Comparison of ENCODE assay signal across 30 cellular contexts in genomic region chr1:232144696-232145230, GRCh38.
DNase-seq lines count a peak whose midpoint lies in the region; ATAC-seq, FAIRE-seq and TF ChIP-seq lines count a peak whose summit lies in the region.
"Had no signal": no experiment of that assay in that cellular context is flagged by ENCODE, and none has a peak within 500 bp of the region (broad histone marks: within the 10 kb centered on the region; RNA-seq: fewer than 3 reads in every experiment).

No MANE protein-coding gene starts in this region.

- H3K18ac ChIP-seq in IMR-90 (ENCODE audit: low read depth, low read length) (no peak overlapping the region), H1 (ENCODE audit: extremely low read depth, low read length) (no peak overlapping the region)

- H4K20me1 ChIP-seq in IMR-90 (ENCODE audit: insufficient read depth, low read length) (no peaks in the 10 kb centered on the region), H1 (replicated peaks in 1 of 2; ENCODE audit: control insufficient read depth in 1 of 2, insufficient read depth in 2 of 2, low read length in 2 of 2) (peaks cover 4 to 10% of the 10 kb centered on the region in 2 experiments)
- H4K20me1 ChIP-seq: BLaER1 had no signal

- H4K8ac ChIP-seq in IMR-90 (ENCODE audit: low read depth in 2 of 2, low read length in 2 of 2) = no peak overlapping the region
- no peak overlapping the region for H4K8ac ChIP-seq in H1 (ENCODE audit: extremely low read depth, insufficient read depth, low read length)

- no peak for FAIRE-seq in H1 (lab: Jason Lieb, UNC)
- FAIRE-seq: D721Med, GM12878, GM12892, GM18507 had no signal

- no peak for ATAC-seq in IMR-90 (ENCODE audit: low read depth)
- ATAC-seq in HG03108 (IDR thresholded peaks at IDR 0.05; ENCODE audit: unreplicated experiment) = no peak
- ATAC-seq: GM12878 had no signal

- H3K4me1 Mint-ChIP-seq in MCF 10A (ENCODE audit: insufficient read depth, unreplicated experiment) (peaks cover 33% of the 10 kb centered on the region), progenitor cell of endocrine pancreas (ENCODE audit: low read depth) (peaks cover 7% of the 10 kb centered on the region)
- H3K4me1 Mint-ChIP-seq: CD14-positive monocyte; CD4-positive, alpha-beta memory T cell; CD4-positive, CD25-positive, alpha-beta regulatory T cell; CD8-positive, alpha-beta memory T cell had no signal

- H3K23me2 ChIP-seq in H1 (ENCODE audit: low read depth, low read length) = no peaks in the 10 kb centered on the region

- TF ChIP-seq EP300 in H1 (IDR thresholded peaks at IDR 0.05; ENCODE audit: borderline replicate concordance in 1 of 2, low read depth in 2 of 2, low read length in 2 of 2) = no peak

- H2BK120ac ChIP-seq in IMR-90 (ENCODE audit: low read depth, low read length) (no peak overlapping the region), H1 (replicated peaks; ENCODE audit: low read depth, low read length) (no peak overlapping the region)

- H3K4me2 ChIP-seq in IMR-90 (ENCODE audit: low read depth, low read length) (no peak overlapping the region), H1 (ENCODE audit: insufficient read depth in 1 of 2, low read depth in 2 of 2, low read length in 2 of 2) (no peak overlapping the region)
- H3K4me2 ChIP-seq: BLaER1 had no signal

- H2AK5ac ChIP-seq in IMR-90 (ENCODE audit: low read depth, low read length) = no peak overlapping the region
- no peak overlapping the region for H2AK5ac ChIP-seq in H1 (ENCODE audit: low read depth, low read length)

- TF ChIP-seq RAD21 in IMR-90 (IDR thresholded peaks at IDR 0.05; ENCODE audit: low read length) = no peak
- no peak for TF ChIP-seq RAD21 in H1 (IDR thresholded peaks at IDR 0.05 in 1 of 2, conservative IDR thresholded peaks at IDR 0.05 in 1 of 2; ENCODE audit: low read depth in 2 of 2, low read length in 2 of 2)

- dilution Hi-C loops in IMR-90 (cut with HindIII; ENCODE audit: low sequenced_read_pairs, unreplicated experiment) = no loop called here

- peaks cover 9% of the 10 kb centered on the region for H3K9me3 Mint-ChIP-seq in MCF 10A (ENCODE audit: unreplicated experiment)
- H3K9me3 Mint-ChIP-seq in progenitor cell of endocrine pancreas (ENCODE audit: low read depth) = no peaks in the 10 kb centered on the region

- no peak overlapping the region for H2BK15ac ChIP-seq in IMR-90 (ENCODE audit: low read depth, low read length)
- no peak overlapping the region for H2BK15ac ChIP-seq in H1 (ENCODE audit: low read length)

- H3K14ac ChIP-seq in IMR-90 (replicated peaks; ENCODE audit: low read depth, low read length) = no peak overlapping the region
- H3K14ac ChIP-seq in H1 (ENCODE audit: insufficient read length) = no peak overlapping the region

- no peaks in the 10 kb centered on the region for H3K79me1 ChIP-seq in IMR-90 (ENCODE audit: low read depth in 1 of 2, low read length in 2 of 2)
- H3K79me1 ChIP-seq in H1 (ENCODE audit: low read depth, low read length) = no peaks in the 10 kb centered on the region; the same call in none of the 2 replicates

- no peak overlapping the region for H2BK5ac ChIP-seq in IMR-90 (ENCODE audit: low read depth, low read length, poor library complexity, severe bottlenecking)
- no peak overlapping the region for H2BK5ac ChIP-seq in H1 (ENCODE audit: low read depth, low read length)

- no peak overlapping the region for H3K27ac ChIP-seq in breast epithelium
- no peak overlapping the region for H3K27ac ChIP-seq in IMR-90 (ENCODE audit: insufficient read depth, low read length)
- H3K27ac ChIP-seq in H1 (ENCODE audit: low read depth, low read length) = no peak overlapping the region
- H3K27ac ChIP-seq: 22Rv1, BLaER1 had no signal

- H2BK20ac ChIP-seq in IMR-90 (ENCODE audit: low read depth, low read length) (peak overlapping the region; percentile 45), H1 (ENCODE audit: low read length) (no peak overlapping the region)

- in situ Hi-C loops in IMR-90 (cut with MboI; ENCODE audit: low sequenced_read_pairs) = no loop called here

- no peak overlapping the region for H3K4me3 Mint-ChIP-seq in MCF 10A (ENCODE audit: unreplicated experiment)
- H3K4me3 Mint-ChIP-seq in progenitor cell of endocrine pancreas (ENCODE audit: low read depth) = no peak overlapping the region
- H3K4me3 Mint-ChIP-seq: CD14-positive monocyte; CD4-positive, alpha-beta memory T cell; CD4-positive, CD25-positive, alpha-beta regulatory T cell; CD8-positive, alpha-beta memory T cell had no signal

- TF ChIP-seq POLR2A in breast epithelium (IDR thresholded peaks at IDR 0.05) (no peak), IMR-90 (IDR thresholded peaks at IDR 0.05; ENCODE audit: low read depth, low read length) (no peak), H1 (IDR thresholded peaks at IDR 0.05; ENCODE audit: control extremely low read depth in 1 of 2, low read depth in 2 of 2, low read length in 2 of 2) (peak in 1 of 2 experiments; percentile 64; a peak in 1 of 3 replicates)

- CTCF ChIA-PET in MCF 10A (lab: Yijun Ruan, JAX) = interaction anchor here (1.3 kb wide), 1 partner anchor 14 kb away, joined by 3 read pairs; no protein-coding TSS in a partner anchor
- CTCF ChIA-PET in IMR-90 (lab: Yijun Ruan, JAX) = no interaction called here
- CTCF ChIA-PET in H1 (lab: Charles Lee; ENCODE audit: partially characterized antibody) = no interaction called here

- H3K23ac ChIP-seq in IMR-90 (ENCODE audit: low read depth, low read length) (no peak overlapping the region), H1 (ENCODE audit: insufficient read length) (no peak overlapping the region)

- BruUV-seq in MCF 10A (replicated peaks; lab: Mats Ljungman, UMichigan) (no TSS peak), IMR-90 (replicated peaks; lab: Mats Ljungman, UMichigan) (no TSS peak)

- H3K4ac ChIP-seq in IMR-90 (ENCODE audit: low read depth, low read length) = no peak overlapping the region
- no peak overlapping the region for H3K4ac ChIP-seq in H1 (replicated peaks; ENCODE audit: insufficient read length, low read depth, low read length)

- no peak overlapping the region for H3K9ac ChIP-seq in IMR-90 (ENCODE audit: low read depth, low read length)
- H3K9ac ChIP-seq in H1 (replicated peaks in 1 of 4; ENCODE audit: extremely low read depth in 1 of 4, low read depth in 3 of 4, low read length in 3 of 4) = no peak overlapping the region
- H3K9ac ChIP-seq: BLaER1 had no signal

- DNase-seq in MCF 10A (ENCODE audit: unreplicated experiment) (no peak), breast epithelium (ENCODE audit: low spot score in 2 of 2) (no peak), IMR-90 (no peak), H1 (ENCODE audit: low read depth in 1 of 2, low spot score in 2 of 2) (no peak), progenitor cell of endocrine pancreas (ENCODE audit: low spot score, unreplicated experiment) (no peak), posterior vena cava (ENCODE audit: low spot score) (no peak), NAMALWA (ENCODE audit: low spot score) (no peak)
- DNase-seq: ACHN; BE2C; C1 segment of cervical spinal cord; Calu3; CD4-positive, alpha-beta memory T cell; CD4-positive, CD25-positive, alpha-beta regulatory T cell; CD8-positive, alpha-beta memory T cell; COR-L47; DMS 273 treated with DMSO at 0.1 percent for 48 hours; DMS153; DMS53; DMS79; DND-41; EL; GDM1 had no signal

- H3K9me3 ChIP-seq in breast epithelium (peaks cover 0 to 6% of the 10 kb centered on the region in 2 donors), IMR-90 (ENCODE audit: control insufficient read depth, insufficient read depth, low read length) (peaks cover 2% of the 10 kb centered on the region), H1 (ENCODE audit: insufficient read depth in 2 of 2, low read depth in 1 of 2, low read length in 1 of 2) (peaks cover 0 to 3% of the 10 kb centered on the region in 2 experiments; a peak in 2 of 4 replicates)
- H3K9me3 ChIP-seq: BE2C had no signal

- TF ChIP-seq CTCF in MCF 10A (IDR thresholded peaks at IDR 0.05; ENCODE audit: unreplicated experiment) (no peak), breast epithelium (IDR thresholded peaks at IDR 0.05) (no peak), IMR-90 (conservative IDR thresholded peaks at IDR 0.05; ENCODE audit: low read depth, low read length) (no peak), H1 (IDR thresholded peaks at IDR 0.05; ENCODE audit: control extremely low read depth in 1 of 3, insufficient read depth in 1 of 3, low read depth in 1 of 3, low read length in 3 of 3) (no peak), progenitor cell of endocrine pancreas (IDR thresholded peaks at IDR 0.05; ENCODE audit: unreplicated experiment) (no peak)

- no peaks in the 10 kb centered on the region for H3K4me1 ChIP-seq in breast epithelium
- peaks cover 8% of the 10 kb centered on the region for H3K4me1 ChIP-seq in IMR-90 (ENCODE audit: control insufficient read depth, insufficient read depth, low read length)
- peaks cover 0 to 8% (median 5%) of the 10 kb centered on the region in 4 experiments; a peak in 3 of 7 replicates for H3K4me1 ChIP-seq in H1 (replicated peaks in 1 of 4; ENCODE audit: control insufficient read depth in 3 of 4, insufficient read depth in 4 of 4, low read length in 3 of 4)
- H3K4me1 ChIP-seq: BE2C, BLaER1 had no signal

- intact Hi-C loops in MCF 10A (cut with micrococcal nuclease) = no loop called here
- intact Hi-C loops in breast epithelium (cut with DNase I; ENCODE audit: low total_unique reads) = no loop called here
- intact Hi-C loops in IMR-90 (cut with micrococcal nuclease) = loop anchor here (10.0 kb wide), 2 partner anchors 280 to 480 kb away; no protein-coding TSS in a partner anchor
- intact Hi-C loops in posterior vena cava (cut with DNase I) = no loop called here

- H3K27me3 Mint-ChIP-seq in MCF 10A (ENCODE audit: insufficient read depth, unreplicated experiment) (no peaks in the 10 kb centered on the region), progenitor cell of endocrine pancreas (peaks cover 8% of the 10 kb centered on the region)

- H3K27me3 ChIP-seq in breast epithelium (no peaks in the 10 kb centered on the region), IMR-90 (ENCODE audit: control insufficient read depth, insufficient read depth, low read length) (no peaks in the 10 kb centered on the region), H1 (replicated peaks in 1 of 4; ENCODE audit: control insufficient read depth in 3 of 4, extremely low read depth in 1 of 4, insufficient read depth in 3 of 4, low read length in 3 of 4) (no peaks in the 10 kb centered on the region)
- H3K27me3 ChIP-seq: BE2C, BLaER1 had no signal

- POLR2A ChIA-PET in MCF 10A (lab: Yijun Ruan, JAX) = no interaction called here
- POLR2A ChIA-PET in IMR-90 (lab: Charles Lee; ENCODE audit: unreplicated experiment) = no interaction called here
- POLR2A ChIA-PET in H1 (lab: Charles Lee; ENCODE audit: partially characterized antibody) = interaction anchor here (0.6 to 1.8 kb wide), 4 partner anchors 12 to 1409 kb away, joined by 3 to 8 read pairs (median 4); no protein-coding TSS in a partner anchor

- H3K36me3 ChIP-seq in breast epithelium = no peaks in the 10 kb centered on the region
- no peaks in the 10 kb centered on the region for H3K36me3 ChIP-seq in IMR-90 (ENCODE audit: control insufficient read depth, insufficient read depth, low read length)
- H3K36me3 ChIP-seq in H1 (ENCODE audit: control insufficient read depth in 2 of 4, insufficient read depth in 4 of 4, low read length in 3 of 4) = peaks cover 0 to 15% (median 4%) of the 10 kb centered on the region in 4 experiments; a peak in 3 of 8 replicates
- H3K36me3 ChIP-seq: BE2C, BLaER1 had no signal

- H3K79me2 ChIP-seq in H1 (ENCODE audit: control insufficient read depth in 1 of 2, insufficient read depth in 2 of 2, low read length in 2 of 2) = no peaks in the 10 kb centered on the region

- 96% methylated on average over 3 of the region's 8 CpGs; no CpG with 5 or more reads in 1 of the 2 experiments for WGBS in IMR-90 (ENCODE audit: extremely low coverage in 2 of 2, insufficient read length in 1 of 2), 2 experiments
- WGBS in H1 (ENCODE audit: extremely low coverage in 1 of 2, insufficient coverage in 1 of 2, insufficient read length in 1 of 2, insufficient replicate concordance in 2 of 2, low coverage in 1 of 2, low lambda C conversion rate in 2 of 2, missing lambda C conversion rate in 1 of 2), 2 experiments = 90% methylated on average over 8 of the region's 8 CpGs; no CpG with 5 or more reads in 1 of the 2 experiments

- H2AFZ ChIP-seq in IMR-90 (replicated peaks; ENCODE audit: low read length, poor library complexity) (no peak overlapping the region), H1 (ENCODE audit: low read length) (no peak overlapping the region)

- H4K91ac ChIP-seq in IMR-90 (ENCODE audit: insufficient read depth, low read depth, low read length) = no peak overlapping the region
- no peak overlapping the region for H4K91ac ChIP-seq in H1 (replicated peaks; ENCODE audit: insufficient read length, low read length)

- H4K5ac ChIP-seq in IMR-90 (ENCODE audit: low read depth, low read length) = no peak overlapping the region
- no peak overlapping the region for H4K5ac ChIP-seq in H1 (ENCODE audit: insufficient read length, low read depth, low read length)

- H2BK12ac ChIP-seq in H1 (ENCODE audit: low read depth, low read length) = no peak overlapping the region

- no peak overlapping the region for H2AK9ac ChIP-seq in IMR-90 (replicated peaks; ENCODE audit: low read depth, low read length, poor library complexity)

- H3K36me3 Mint-ChIP-seq in MCF 10A (ENCODE audit: insufficient read depth, unreplicated experiment) (no peaks in the 10 kb centered on the region), progenitor cell of endocrine pancreas (ENCODE audit: insufficient read depth) (no peaks in the 10 kb centered on the region)
- H3K36me3 Mint-ChIP-seq: CD14-positive monocyte; CD4-positive, alpha-beta memory T cell; CD4-positive, CD25-positive, alpha-beta regulatory T cell had no signal

- H3K27ac Mint-ChIP-seq in MCF 10A (ENCODE audit: low read depth, unreplicated experiment) = peak overlapping the region; percentile 82
- peak overlapping the region; percentile 43 for H3K27ac Mint-ChIP-seq in progenitor cell of endocrine pancreas
- H3K27ac Mint-ChIP-seq: CD14-positive monocyte; CD4-positive, alpha-beta memory T cell had no signal

- H3K9me1 ChIP-seq in IMR-90 (ENCODE audit: insufficient read depth, low read length) = 0 out of 2 replicates have a peak, but pooled peaks cover 6% of the 10 kb centered on the region

- H3K56ac ChIP-seq in IMR-90 (ENCODE audit: extremely low read depth, insufficient read depth, low read length) (no peak overlapping the region), H1 (replicated peaks; ENCODE audit: insufficient read length, low read depth, low read length) (no peak overlapping the region)

- no peak overlapping the region for H3K4me3 ChIP-seq in breast epithelium
- H3K4me3 ChIP-seq in IMR-90 (ENCODE audit: insufficient read depth, low read depth, low read length) = no peak overlapping the region
- no peak overlapping the region for H3K4me3 ChIP-seq in H1 (ENCODE audit: extremely low read depth in 1 of 4, insufficient read depth in 2 of 4, low read depth in 3 of 4, low read length in 4 of 4)
- H3K4me3 ChIP-seq: BLaER1, GM12878 had no signal
